Comparison of ENCODE assay signal across 19 cellular contexts in genomic region chr19:11708457-11708856, GRCh38.
"Had no signal": no experiment of that assay in that cellular context is flagged by ENCODE, and none has a peak within 500 bp of the region (broad histone marks: within the 10 kb centered on the region; RNA-seq: fewer than 3 reads in every experiment).

No MANE protein-coding gene starts in this region.

- H3K4me3 Mint-ChIP-seq: activated CD4-positive, alpha-beta memory T cell treated with anti-CD3 and anti-CD28 coated beads for 36 hours; activated CD4-positive, alpha-beta T cell treated with anti-CD3 and anti-CD28 coated beads, Interleukin-2, amount 10 ng/mL, durations not matched to agents 7 days and 5 days; activated naive CD4-positive, alpha-beta T cell treated with anti-CD3 and anti-CD28 coated beads, Interleukin-2, amount 50 U/mL, for 24 hours; activated T-cell treated with anti-CD3 and anti-CD28 coated beads, Interleukin-2, amount 50 U/mL, for 4 hours; T-helper 1 cell treated with Interleukin-12 subunit alpha and Interleukin-12 subunit beta and Interleukin-4 antibody, amounts not matched to agents 30 μg/mL and 1 μg/mL, for 36 hours had no signal

- DNase-seq: activated CD4-positive, alpha-beta memory T cell treated with anti-CD3 and anti-CD28 coated beads for 36 hours; activated CD4-positive, alpha-beta T cell treated with anti-CD3 and anti-CD28 coated beads, Interleukin-2, amount 10 ng/mL, durations not matched to agents 7 days and 5 days; activated CD8-positive, alpha-beta memory T cell treated with anti-CD3 and anti-CD28 coated beads for 24 hours; activated T-cell treated with anti-CD3 and anti-CD28 coated beads, Interleukin-2, amount 50 U/mL, for 4 hours; cerebellar nuclear complex; Karpas-422; MM.1S; NCI-H146; NCI-H187 treated with DMSO at 0.1 percent for 48 hours; NCI-H2081 treated with DMSO at 0.1 percent for 48 hours; NCI-H446; NCI-H524; PC-3; SHP77; SW 1271 had no signal

- H3K36me3 Mint-ChIP-seq: activated CD4-positive, alpha-beta memory T cell treated with anti-CD3 and anti-CD28 coated beads for 36 hours had no signal

- H3K27ac Mint-ChIP-seq: activated CD4-positive, alpha-beta memory T cell treated with anti-CD3 and anti-CD28 coated beads for 36 hours; activated CD4-positive, alpha-beta T cell treated with anti-CD3 and anti-CD28 coated beads, Interleukin-2, amount 10 ng/mL, durations not matched to agents 7 days and 5 days; activated naive CD4-positive, alpha-beta T cell treated with anti-CD3 and anti-CD28 coated beads, Interleukin-2, amount 50 U/mL, for 24 hours; T-helper 1 cell treated with Interleukin-12 subunit alpha and Interleukin-12 subunit beta and Interleukin-4 antibody, amounts not matched to agents 30 μg/mL and 1 μg/mL, for 36 hours had no signal

- ATAC-seq: activated CD4-positive, CD25-positive, alpha-beta regulatory T cell treated with anti-CD3 and anti-CD28 coated beads, Interleukin-2, amount 50 U/mL, for 24 hours; activated T-cell treated with anti-CD3 and anti-CD28 coated beads, Interleukin-2, amount 50 U/mL, for 4 hours; PC-3; SK-N-SH treated with all-trans-retinoic acid at 6 μM for 48 hours had no signal

- H3K27me3 Mint-ChIP-seq: activated CD4-positive, alpha-beta T cell treated with anti-CD3 and anti-CD28 coated beads, Interleukin-2, amount 10 ng/mL, durations not matched to agents 7 days and 5 days had no signal

- H3K4me1 Mint-ChIP-seq: activated CD4-positive, alpha-beta T cell treated with anti-CD3 and anti-CD28 coated beads, Interleukin-2, amount 10 ng/mL, durations not matched to agents 7 days and 5 days; activated naive CD4-positive, alpha-beta T cell treated with anti-CD3 and anti-CD28 coated beads, Interleukin-2, amount 50 U/mL, for 24 hours had no signal
